15 cellular contexts compared by ENCODE assay signal in the genomic region with DNA sequence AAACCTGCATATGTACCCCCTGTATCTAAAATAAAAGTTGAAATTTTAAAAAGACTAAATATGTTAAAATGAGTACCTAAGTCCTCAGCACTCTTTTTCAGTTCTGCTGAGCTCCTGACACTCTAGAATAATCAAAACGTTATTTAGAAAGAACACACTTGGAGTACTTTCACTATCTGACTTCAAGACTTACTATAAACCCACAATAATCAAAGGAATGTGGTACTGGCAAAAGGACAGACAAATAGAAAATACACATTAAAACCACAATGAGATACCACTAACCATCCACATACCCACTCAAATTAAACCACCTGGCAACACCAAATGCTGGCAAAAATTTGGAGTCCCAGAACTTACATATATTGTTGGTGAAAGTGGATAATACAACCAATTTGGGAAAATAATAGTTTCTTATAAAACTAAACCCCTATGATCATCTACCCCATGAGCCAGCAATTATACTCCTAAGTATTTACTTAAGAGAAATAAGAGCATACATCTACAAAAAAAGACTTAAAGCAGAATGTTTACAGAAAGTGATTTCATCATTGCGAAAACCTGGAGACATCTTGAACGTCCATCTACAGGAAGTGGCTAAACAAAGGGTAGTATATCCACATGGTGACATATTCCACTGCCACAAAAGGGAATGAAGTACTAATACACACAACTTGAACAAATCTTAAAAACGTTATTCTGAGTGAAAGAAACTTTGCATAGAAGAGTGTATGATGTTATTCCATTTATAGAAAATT. TPM values are rescaled to one million over a fixed set of nuclear protein-coding genes. Genes with fewer than 3 reads are reported as not detected.
DNase-seq lines count a peak whose midpoint lies in the region; ATAC-seq and TF ChIP-seq lines count a peak whose summit lies in the region.
"Had no signal": no experiment of that assay in that cellular context is flagged by ENCODE, and none has a peak within 500 bp of the region (broad histone marks: within the 10 kb centered on the region; RNA-seq: fewer than 3 reads in every experiment).

No MANE protein-coding gene starts in this region.

- H3K14ac ChIP-seq in neuronal stem cell (ENCODE audit: low read length): no peak overlapping the region

- 50% methylated on average over 4 of the region's 4 CpGs for WGBS in mammary epithelial cell (ENCODE audit: low coverage, missing lambda C conversion rate)
- WGBS in neuronal stem cell (ENCODE audit: extremely low coverage in 2 of 2, insufficient read length in 2 of 2, insufficient replicate concordance in 1 of 2), 2 donors: no CpG with 5 or more reads among the region's 4 CpGs

- H2AK5ac ChIP-seq in neuronal stem cell (ENCODE audit: low read depth, low read length): no peak overlapping the region

- H3K4ac ChIP-seq in neuronal stem cell (ENCODE audit: low read length): no peak overlapping the region

- no peaks in the 10 kb centered on the region for H4K20me1 ChIP-seq in mammary epithelial cell (ENCODE audit: insufficient read depth, low read length)

- H3K4me3 ChIP-seq in mammary epithelial cell (replicated peaks in 1 of 3; ENCODE audit: insufficient read depth in 1 of 3, low read depth in 2 of 3, low read length in 3 of 3): no peak overlapping the region
- H3K4me3 ChIP-seq in neuronal stem cell (ENCODE audit: low read length in 2 of 2): no peak overlapping the region
- H3K4me3 ChIP-seq: sigmoid colon had no signal

- no TSS peak for BruUV-seq in mammary epithelial cell (replicated peaks; lab: Mats Ljungman, UMichigan)

- no peak overlapping the region for H2BK5ac ChIP-seq in neuronal stem cell (ENCODE audit: low read length)

- H3K27ac Mint-ChIP-seq in activated CD8-positive, alpha-beta T cell treated with anti-CD3 and anti-CD28 coated beads, Interleukin-2, amount 10 ng/mL, durations not matched to agents 7 days and 5 days: no peak overlapping the region
- H3K27ac Mint-ChIP-seq: activated naive CD4-positive, alpha-beta T cell treated with anti-CD3 and anti-CD28 coated beads for 36 hours; CD8-positive, alpha-beta T cell; nephron had no signal

- no peak overlapping the region for H3K23ac ChIP-seq in neuronal stem cell (ENCODE audit: low read depth, low read length, poor library complexity)

- H2BK120ac ChIP-seq in neuronal stem cell (ENCODE audit: low read depth, low read length): no peak overlapping the region

- POLR2A ChIA-PET in activated CD8-positive, alpha-beta T cell treated with anti-CD3 and anti-CD28 coated beads, Interleukin-2, amount 10 ng/mL, durations not matched to agents 7 days and 5 days (lab: Charles Lee): no interaction called here

- H3K79me2 ChIP-seq in mammary epithelial cell (ENCODE audit: insufficient read depth, low read length): no peaks in the 10 kb centered on the region

- H3K27me3 ChIP-seq in mammary epithelial cell (ENCODE audit: insufficient read depth, low read length) (no peaks in the 10 kb centered on the region), neuronal stem cell (ENCODE audit: control insufficient read depth in 3 of 3, insufficient read depth in 3 of 3, low read depth in 1 of 3, low read length in 3 of 3) (no peaks in the 10 kb centered on the region)
- H3K27me3 ChIP-seq: sigmoid colon had no signal

- peaks cover 37% of the 10 kb centered on the region for H3K27me3 Mint-ChIP-seq in activated CD8-positive, alpha-beta T cell treated with anti-CD3 and anti-CD28 coated beads, Interleukin-2, amount 10 ng/mL, durations not matched to agents 7 days and 5 days (ENCODE audit: low read depth)

- no peaks in the 10 kb centered on the region for H3K9me3 Mint-ChIP-seq in activated CD8-positive, alpha-beta T cell treated with anti-CD3 and anti-CD28 coated beads, Interleukin-2, amount 10 ng/mL, durations not matched to agents 7 days and 5 days (ENCODE audit: insufficient read depth)
- H3K9me3 Mint-ChIP-seq: activated naive CD4-positive, alpha-beta T cell treated with anti-CD3 and anti-CD28 coated beads for 36 hours; CD8-positive, alpha-beta T cell; nephron had no signal

- CTCF ChIA-PET in mammary epithelial cell (lab: Charles Lee; ENCODE audit: low non-redundant PET): no interaction called here
- CTCF ChIA-PET in activated CD8-positive, alpha-beta T cell treated with anti-CD3 and anti-CD28 coated beads, Interleukin-2, amount 10 ng/mL, durations not matched to agents 7 days and 5 days (lab: Charles Lee): interaction anchor here (1.9 kb wide), 1 partner anchor 158 kb away, joined by 4 read pairs; no protein-coding TSS in a partner anchor

- no peak overlapping the region for H4K8ac ChIP-seq in neuronal stem cell (ENCODE audit: low read depth, low read length)

- no peaks in the 10 kb centered on the region for H3K36me3 Mint-ChIP-seq in activated CD8-positive, alpha-beta T cell treated with anti-CD3 and anti-CD28 coated beads, Interleukin-2, amount 10 ng/mL, durations not matched to agents 7 days and 5 days (ENCODE audit: low read depth)
- H3K36me3 Mint-ChIP-seq: CD8-positive, alpha-beta T cell had no signal

- H2AFZ ChIP-seq in mammary epithelial cell (ENCODE audit: low read depth, low read length) (no peak overlapping the region), neuronal stem cell (ENCODE audit: low read length) (peak overlapping the region; percentile 45)

- H3K79me1 ChIP-seq in neuronal stem cell (ENCODE audit: low read depth, low read length): no peaks in the 10 kb centered on the region

- DNase-seq in EL: peak; percentile 69
- peak; percentile 75 for DNase-seq in MV-4-11 (lab: John Stamatoyannopoulos, UW)
- DNase-seq in mammary epithelial cell: no peak
- no peak for DNase-seq in neuronal stem cell (ENCODE audit: low spot score)
- DNase-seq in activated CD8-positive, alpha-beta T cell treated with anti-CD3 and anti-CD28 coated beads, Interleukin-2, amount 10 ng/mL, durations not matched to agents 7 days and 5 days: no peak
- DNase-seq in activated CD4-positive, alpha-beta T cell treated with anti-CD3 and anti-CD28 coated beads for 48 hours: no peak
- DNase-seq in activated CD8-positive, alpha-beta memory T cell treated with anti-CD3 and anti-CD28 coated beads, Interleukin-2, amount 50 U/mL, for 48 hours: no peak
- no peak for DNase-seq in GM19238 (ENCODE audit: insufficient read length, low spot score)
- DNase-seq: activated naive CD4-positive, alpha-beta T cell treated with anti-CD3 and anti-CD28 coated beads for 36 hours; CD8-positive, alpha-beta T cell; KBM-7; NCI-H187; sigmoid colon had no signal

- no peak overlapping the region for H3K9ac ChIP-seq in mammary epithelial cell (ENCODE audit: insufficient read depth, low read length)
- H3K9ac ChIP-seq in neuronal stem cell (ENCODE audit: low read depth, low read length, poor library complexity): no peak overlapping the region

- H3K9me3 ChIP-seq in mammary epithelial cell (replicated peaks; ENCODE audit: insufficient read depth, low read length): no peaks in the 10 kb centered on the region
- H3K9me3 ChIP-seq in neuronal stem cell (replicated peaks in 1 of 2; ENCODE audit: control insufficient read depth in 2 of 2, insufficient read depth in 1 of 2, low read depth in 1 of 2, low read length in 2 of 2): no peaks in the 10 kb centered on the region
- H3K9me3 ChIP-seq: sigmoid colon had no signal

- H4K91ac ChIP-seq in neuronal stem cell (ENCODE audit: low read depth, low read length, poor library complexity): no peak overlapping the region

- H3K27ac ChIP-seq in mammary epithelial cell (ENCODE audit: insufficient read depth, low read depth, low read length): no peak overlapping the region
- H3K27ac ChIP-seq in neuronal stem cell (replicated peaks; ENCODE audit: low read length): no peak overlapping the region
- H3K27ac ChIP-seq: sigmoid colon had no signal

- intact Hi-C loops in mammary epithelial cell (cut with micrococcal nuclease): no loop called here

- dilution Hi-C loops in mammary epithelial cell (cut with HindIII; ENCODE audit: low sequenced_read_pairs): no loop called here

- no peak overlapping the region for H2BK15ac ChIP-seq in neuronal stem cell (ENCODE audit: low read length)

- peaks cover 2% of the 10 kb centered on the region for H3K36me3 ChIP-seq in mammary epithelial cell (ENCODE audit: insufficient read depth, low read length)
- H3K36me3 ChIP-seq in neuronal stem cell (replicated peaks in 1 of 2; ENCODE audit: control insufficient read depth in 2 of 2, insufficient read depth in 2 of 2, low read length in 2 of 2): no peaks in the 10 kb centered on the region
- H3K36me3 ChIP-seq: sigmoid colon had no signal

- in situ Hi-C loops in mammary epithelial cell (cut with MboI; ENCODE audit: low sequenced_read_pairs in 2 of 2): no loop called here

- peaks cover 5% of the 10 kb centered on the region for H3K4me1 Mint-ChIP-seq in activated CD8-positive, alpha-beta T cell treated with anti-CD3 and anti-CD28 coated beads, Interleukin-2, amount 10 ng/mL, durations not matched to agents 7 days and 5 days (ENCODE audit: low read depth)

- H3K4me3 Mint-ChIP-seq in activated CD8-positive, alpha-beta T cell treated with anti-CD3 and anti-CD28 coated beads, Interleukin-2, amount 10 ng/mL, durations not matched to agents 7 days and 5 days: no peak overlapping the region
- H3K4me3 Mint-ChIP-seq: activated naive CD4-positive, alpha-beta T cell treated with anti-CD3 and anti-CD28 coated beads for 36 hours; CD8-positive, alpha-beta T cell; nephron had no signal

- H3K4me1 ChIP-seq in mammary epithelial cell (ENCODE audit: insufficient read depth, low read length): peaks cover 30% of the 10 kb centered on the region
- no peaks in the 10 kb centered on the region for H3K4me1 ChIP-seq in neuronal stem cell (ENCODE audit: control insufficient read depth in 2 of 2, insufficient read depth in 1 of 2, low read depth in 1 of 2, low read length in 2 of 2)
- H3K4me1 ChIP-seq: sigmoid colon had no signal

- no peak overlapping the region for H2BK12ac ChIP-seq in neuronal stem cell (ENCODE audit: low read length)

- H3K4me2 ChIP-seq in mammary epithelial cell (ENCODE audit: insufficient read depth, low read depth, low read length) (peak overlapping the region; percentile 12), neuronal stem cell (ENCODE audit: insufficient read depth, low read length, poor library complexity, severe bottlenecking) (no peak overlapping the region)

- no peak for ATAC-seq in activated CD8-positive, alpha-beta T cell treated with anti-CD3 and anti-CD28 coated beads, Interleukin-2, amount 10 ng/mL, durations not matched to agents 7 days and 5 days
- ATAC-seq: CD8-positive, alpha-beta T cell had no signal

- TF ChIP-seq CTCF in mammary epithelial cell (conservative IDR thresholded peaks at IDR 0.05 in 1 of 2, IDR thresholded peaks at IDR 0.05 in 1 of 2; ENCODE audit: extremely low read depth in 1 of 2, insufficient read depth in 1 of 2, low read depth in 1 of 2, low read length in 2 of 2): no peak

- no peak overlapping the region for H3K18ac ChIP-seq in neuronal stem cell (ENCODE audit: low read length)

RNA-seq across cellular contexts. Expression of gene PRSS3, which starts 12.8 kb away (rescaled TPM):
- 10 to 100 TPM in 1 of 2 donors, 1 to 10 TPM in 1; 1.0 to 27.6 TPM for total RNA-seq in mammary epithelial cell
- polyA plus RNA-seq in mammary epithelial cell: 50.8 TPM
- polyA minus RNA-seq in mammary epithelial cell: 81.6 TPM
- 0.06 TPM for polyA plus RNA-seq in neuronal stem cell (2013, experiment 1 of 2)
- polyA plus RNA-seq in neuronal stem cell (2013, experiment 2 of 2): not detected
- not detected for total RNA-seq in activated CD8-positive, alpha-beta T cell treated with anti-CD3 and anti-CD28 coated beads, Interleukin-2, amount 10 ng/mL, durations not matched to agents 7 days and 5 days
- total RNA-seq: activated naive CD4-positive, alpha-beta T cell treated with anti-CD3 and anti-CD28 coated beads for 36 hours; CD8-positive, alpha-beta T cell; SK-MEL-5 had no signal

RNA-seq across cellular contexts. Expression of gene UBE2R2, which starts 34.4 kb away (rescaled TPM):
- 10 to 100 TPM; 14.8 to 38.0 TPM for total RNA-seq in mammary epithelial cell
- polyA plus RNA-seq in mammary epithelial cell: 20.3 TPM
- polyA minus RNA-seq in mammary epithelial cell: 30.8 TPM
- 133 TPM for polyA plus RNA-seq in neuronal stem cell (2013, experiment 1 of 2)
- 136 TPM for polyA plus RNA-seq in neuronal stem cell (2013, experiment 2 of 2)
- total RNA-seq in activated CD8-positive, alpha-beta T cell treated with anti-CD3 and anti-CD28 coated beads, Interleukin-2, amount 10 ng/mL, durations not matched to agents 7 days and 5 days: 10 to 100 TPM; 28.2 to 28.3 TPM

Comparison
In these comparisons a context has a peak if more than half of its experiments do, and no peak if none do; other contexts are left out.
1. DNase-seq: peak in EL (single experiment) and MV-4-11 (single experiment); none in mammary epithelial cell (single experiment), neuronal stem cell (single experiment), activated CD8-positive, alpha-beta T cell treated with anti-CD3 and anti-CD28 coated beads, Interleukin-2, amount 10 ng/mL, durations not matched to agents 7 days and 5 days (single experiment), activated CD4-positive, alpha-beta T cell treated with anti-CD3 and anti-CD28 coated beads for 48 hours (single experiment), activated CD8-positive, alpha-beta memory T cell treated with anti-CD3 and anti-CD28 coated beads, Interleukin-2, amount 50 U/mL, for 48 hours (single experiment) and GM19238 (single experiment).